In the genomic region with DNA sequence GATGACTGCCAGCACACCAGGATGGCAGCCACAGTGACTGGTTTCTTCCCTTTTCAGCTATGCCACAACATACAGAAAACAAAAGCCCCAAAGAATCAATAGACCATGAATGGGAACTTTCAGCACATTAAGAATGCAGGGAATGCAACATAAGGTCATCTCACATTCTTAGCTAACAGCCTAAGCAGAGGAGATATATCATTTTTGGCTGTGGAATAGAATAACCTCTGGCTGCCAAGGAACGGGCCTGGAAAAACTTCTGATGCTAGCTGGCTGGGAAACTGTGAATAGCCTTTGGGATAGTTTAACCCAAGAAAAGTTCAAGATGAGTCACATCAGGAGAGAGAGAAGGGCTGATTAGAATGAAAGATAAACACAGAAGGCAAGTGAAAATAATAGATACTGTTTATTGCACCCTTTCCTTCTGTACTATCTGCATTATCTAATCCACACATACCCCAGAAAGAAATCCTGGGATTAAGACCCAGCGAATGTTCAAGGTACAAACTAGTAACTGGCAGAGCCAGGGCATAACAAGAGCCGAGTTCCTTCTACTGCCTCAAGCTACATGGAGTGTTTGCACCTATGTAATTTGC, we compare ENCODE assay signal across 10 cellular contexts.
A peak's percentile ranks its signal among the peaks of the same experiment; 100 is the strongest.
DNase-seq lines count a peak whose midpoint lies in the region; ATAC-seq, FAIRE-seq and TF ChIP-seq lines count a peak whose summit lies in the region.
"Had no signal": no experiment of that assay in that cellular context is flagged by ENCODE, and none has a peak within 500 bp of the region (broad histone marks: within the 10 kb centered on the region; RNA-seq: fewer than 3 reads in every experiment).

No MANE protein-coding gene starts in this region.

- H3K4me1 ChIP-seq in right atrium auricular region, result peaks cover 0 to 14% of the 10 kb centered on the region in 2 donors
- H3K4me1 ChIP-seq in GM12878 (ENCODE audit: control insufficient read depth, insufficient read depth, low read length), result no peaks in the 10 kb centered on the region

- H3K27me3 ChIP-seq in right atrium auricular region, result no peaks in the 10 kb centered on the region
- H3K27me3 ChIP-seq in GM12878 (replicated peaks in 1 of 2; ENCODE audit: control insufficient read depth in 2 of 2, insufficient read depth in 2 of 2, low read length in 1 of 2), result no peaks in the 10 kb centered on the region

- H3K4me1 Mint-ChIP-seq in type B pancreatic cell (ENCODE audit: unreplicated experiment), result peaks cover 19% of the 10 kb centered on the region
- H3K4me1 Mint-ChIP-seq: central memory CD8-positive, alpha-beta T cell had no signal

- TF ChIP-seq CTCF in right atrium auricular region (IDR thresholded peaks at IDR 0.05) (no peak), GM12878 (IDR thresholded peaks at IDR 0.05 in 2 of 3, conservative IDR thresholded peaks at IDR 0.05 in 1 of 3; ENCODE audit: control insufficient read depth in 2 of 3, extremely low read depth in 1 of 3, insufficient read depth in 1 of 3, low read depth in 3 of 3, low read length in 3 of 3) (no peak), type B pancreatic cell (conservative IDR thresholded peaks at IDR 0.05) (no peak)

- no peak for FAIRE-seq in GM12878 (lab: Jason Lieb, UNC)

- no peak for TF ChIP-seq RAD21 in GM12878 (IDR thresholded peaks at IDR 0.05; ENCODE audit: insufficient read depth, low read depth, low read length)

- H3K36me3 Mint-ChIP-seq in type B pancreatic cell, result peaks cover 11% of the 10 kb centered on the region

- in situ Hi-C loops in GM12878 (cut with MboI), result no loop called here

- ATAC-seq in Right ventricle myocardium inferior (peak; percentile 59), GM12878 (peak; percentile 37; the same call in 2 of the 3 replicates), GM18873 (IDR thresholded peaks at IDR 0.05; ENCODE audit: low FRiP score, unreplicated experiment) (no peak), GM18520 (IDR thresholded peaks at IDR 0.05; ENCODE audit: unreplicated experiment) (no peak)

- RAD21 ChIA-PET in GM12878 (lab: Charles Lee; ENCODE audit: unreplicated experiment), result no interaction called here

- H2AFZ ChIP-seq in GM12878 (ENCODE audit: control insufficient read depth, low read depth, low read length), result no peak overlapping the region

- no TSS peak for BruUV-seq in GM12878 (replicated peaks; lab: Mats Ljungman, UMichigan)

- H3K9me3 Mint-ChIP-seq in type B pancreatic cell, result peaks cover 4% of the 10 kb centered on the region

- H3K27ac Mint-ChIP-seq in type B pancreatic cell, result peak overlapping the region; percentile 19

- no peak overlapping the region for H3K9ac ChIP-seq in GM12878 (ENCODE audit: control insufficient read depth, insufficient read depth, low read length)

- 12% methylated on average over 3 of the region's 3 CpGs for WGBS in GM12878 (ENCODE audit: insufficient coverage, insufficient replicate concordance, low lambda C conversion rate, missing lambda C conversion rate)

- CTCF ChIA-PET in GM12878 (lab: Yijun Ruan, JAX), result no interaction called here

- H3K4me3 ChIP-seq in right atrium auricular region (no peak overlapping the region), GM12878 (no peak overlapping the region)

- H3K4me2 ChIP-seq in GM12878 (ENCODE audit: control insufficient read depth, insufficient read depth), result no peak overlapping the region

- DNase-seq in Right ventricle myocardium inferior (ENCODE audit: missing footprints) (no peak), right atrium auricular region (ENCODE audit: low spot score) (no peak), GM12878 (ENCODE audit: low read depth, low spot score) (no peak), iris pigment epithelial cell (ENCODE audit: low read depth) (peak; percentile 93), type B pancreatic cell (ENCODE audit: extremely low spot score, unreplicated experiment) (no peak), GDM1 (lab: John Stamatoyannopoulos, UW) (no peak)
- DNase-seq: nucleus accumbens had no signal

- POLR2A ChIA-PET in GM12878 (lab: Charles Lee), result no interaction called here

- H3K9me3 ChIP-seq in right atrium auricular region, result no peaks in the 10 kb centered on the region
- no peaks in the 10 kb centered on the region for H3K9me3 ChIP-seq in GM12878 (replicated peaks; ENCODE audit: control insufficient read depth, insufficient read depth, low read length)

- TF ChIP-seq POLR2A in GM12878 (IDR thresholded peaks at IDR 0.05; ENCODE audit: low read depth, low read length), result no peak

- no peak for TF ChIP-seq EP300 in GM12878 (IDR thresholded peaks at IDR 0.05; ENCODE audit: borderline replicate concordance in 1 of 2, control insufficient read depth in 1 of 2, low read depth in 2 of 2, low read length in 2 of 2)

- H4K20me1 ChIP-seq in GM12878 (ENCODE audit: control insufficient read depth, insufficient read depth), result no peaks in the 10 kb centered on the region

- H3K27ac ChIP-seq in right atrium auricular region, result peak overlapping the region in 1 of 2 donors; percentile 56
- H3K27ac ChIP-seq in GM12878 (ENCODE audit: control insufficient read depth, insufficient read depth), result no peak overlapping the region

- H3K27me3 Mint-ChIP-seq in type B pancreatic cell, result no peaks in the 10 kb centered on the region
- H3K27me3 Mint-ChIP-seq: central memory CD8-positive, alpha-beta T cell had no signal

- no peaks in the 10 kb centered on the region for H3K79me2 ChIP-seq in GM12878 (ENCODE audit: control insufficient read depth, insufficient read depth, low read length)

- SMC1A ChIA-PET in GM12878 (lab: Charles Lee; ENCODE audit: uncharacterized antibody, unreplicated experiment), result no interaction called here

- peak overlapping the region; percentile 4 for H3K4me3 Mint-ChIP-seq in type B pancreatic cell
- H3K4me3 Mint-ChIP-seq: central memory CD8-positive, alpha-beta T cell had no signal

- intact Hi-C loops in Right ventricle myocardium inferior (cut with DNase I) (no loop called here), GM12878 (cut with micrococcal nuclease; ENCODE audit: unreplicated experiment) (no loop called here)

- no peaks in the 10 kb centered on the region for H3K36me3 ChIP-seq in right atrium auricular region
- H3K36me3 ChIP-seq in GM12878 (ENCODE audit: control insufficient read depth in 2 of 2, insufficient read depth in 2 of 2, low read length in 1 of 2), result no peaks in the 10 kb centered on the region

TF ChIP-seq in GM12878, 131 proteins besides CTCF, POLR2A, EP300 and RAD21 (continues in another document):
- TF ChIP-seq BCL11A (IDR thresholded peaks at IDR 0.05; ENCODE audit: low read depth, low read length), result no peak
- TF ChIP-seq, protein P1, sequence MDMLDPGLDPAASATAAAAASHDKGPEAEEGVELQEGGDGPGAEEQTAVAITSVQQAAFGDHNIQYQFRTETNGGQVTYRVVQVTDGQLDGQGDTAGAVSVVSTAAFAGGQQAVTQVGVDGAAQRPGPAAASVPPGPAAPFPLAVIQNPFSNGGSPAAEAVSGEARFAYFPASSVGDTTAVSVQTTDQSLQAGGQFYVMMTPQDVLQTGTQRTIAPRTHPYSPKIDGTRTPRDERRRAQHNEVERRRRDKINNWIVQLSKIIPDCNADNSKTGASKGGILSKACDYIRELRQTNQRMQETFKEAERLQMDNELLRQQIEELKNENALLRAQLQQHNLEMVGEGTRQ (IDR thresholded peaks at IDR 0.05; ENCODE audit: borderline replicate concordance, low read depth, low read length), result no peak
- TF ChIP-seq FOXK2 (IDR thresholded peaks at IDR 0.05), result no peak
- TF ChIP-seq, protein P2, sequence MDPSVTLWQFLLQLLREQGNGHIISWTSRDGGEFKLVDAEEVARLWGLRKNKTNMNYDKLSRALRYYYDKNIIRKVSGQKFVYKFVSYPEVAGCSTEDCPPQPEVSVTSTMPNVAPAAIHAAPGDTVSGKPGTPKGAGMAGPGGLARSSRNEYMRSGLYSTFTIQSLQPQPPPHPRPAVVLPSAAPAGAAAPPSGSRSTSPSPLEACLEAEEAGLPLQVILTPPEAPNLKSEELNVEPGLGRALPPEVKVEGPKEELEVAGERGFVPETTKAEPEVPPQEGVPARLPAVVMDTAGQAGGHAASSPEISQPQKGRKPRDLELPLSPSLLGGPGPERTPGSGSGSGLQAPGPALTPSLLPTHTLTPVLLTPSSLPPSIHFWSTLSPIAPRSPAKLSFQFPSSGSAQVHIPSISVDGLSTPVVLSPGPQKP (IDR thresholded peaks at IDR 0.05; ENCODE audit: low read depth, low read length), result no peak
- no peak for TF ChIP-seq HDGF (IDR thresholded peaks at IDR 0.05)
- no peak for TF ChIP-seq BMI1 (IDR thresholded peaks at IDR 0.05; ENCODE audit: borderline replicate concordance)
- TF ChIP-seq, protein P3, sequence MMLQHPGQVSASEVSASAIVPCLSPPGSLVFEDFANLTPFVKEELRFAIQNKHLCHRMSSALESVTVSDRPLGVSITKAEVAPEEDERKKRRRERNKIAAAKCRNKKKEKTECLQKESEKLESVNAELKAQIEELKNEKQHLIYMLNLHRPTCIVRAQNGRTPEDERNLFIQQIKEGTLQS (IDR thresholded peaks at IDR 0.05; ENCODE audit: borderline replicate concordance, extremely low read depth, low read depth, low read length), result no peak
- TF ChIP-seq PML (IDR thresholded peaks at IDR 0.05; ENCODE audit: low read length), result no peak
- TF ChIP-seq, protein P4, sequence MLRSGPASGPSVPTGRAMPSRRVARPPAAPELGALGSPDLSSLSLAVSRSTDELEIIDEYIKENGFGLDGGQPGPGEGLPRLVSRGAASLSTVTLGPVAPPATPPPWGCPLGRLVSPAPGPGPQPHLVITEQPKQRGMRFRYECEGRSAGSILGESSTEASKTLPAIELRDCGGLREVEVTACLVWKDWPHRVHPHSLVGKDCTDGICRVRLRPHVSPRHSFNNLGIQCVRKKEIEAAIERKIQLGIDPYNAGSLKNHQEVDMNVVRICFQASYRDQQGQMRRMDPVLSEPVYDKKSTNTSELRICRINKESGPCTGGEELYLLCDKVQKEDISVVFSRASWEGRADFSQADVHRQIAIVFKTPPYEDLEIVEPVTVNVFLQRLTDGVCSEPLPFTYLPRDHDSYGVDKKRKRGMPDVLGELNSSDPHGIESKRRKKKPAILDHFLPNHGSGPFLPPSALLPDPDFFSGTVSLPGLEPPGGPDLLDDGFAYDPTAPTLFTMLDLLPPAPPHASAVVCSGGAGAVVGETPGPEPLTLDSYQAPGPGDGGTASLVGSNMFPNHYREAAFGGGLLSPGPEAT (IDR thresholded peaks at IDR 0.05; ENCODE audit: low read depth), result no peak
- TF ChIP-seq RCOR1 (conservative IDR thresholded peaks at IDR 0.05; ENCODE audit: low read depth, low read length), result no peak

Comparison
In these comparisons a context has a peak if more than half of its experiments do, and no peak if none do; other contexts are left out.
1. ATAC-seq: peak in Right ventricle myocardium inferior (single experiment) and GM12878 (single experiment); none in GM18873 (single experiment) and GM18520 (single experiment).